In genomic region chr18:78133729-78134128, GRCh38 we compare ENCODE assay signal across 20 cellular contexts.
A peak's percentile ranks its signal among the peaks of the same experiment; 100 is the strongest.
DNase-seq lines count a peak whose midpoint lies in the region; ATAC-seq, FAIRE-seq and TF ChIP-seq lines count a peak whose summit lies in the region.
"Had no signal": no experiment of that assay in that cellular context is flagged by ENCODE, and none has a peak within 500 bp of the region (broad histone marks: within the 10 kb centered on the region; RNA-seq: fewer than 3 reads in every experiment).

No MANE protein-coding gene starts in this region.

- CTCF ChIA-PET in HepG2 (lab: Yijun Ruan, JAX; ENCODE audit: low intra/inter-chr PET ratio, low total read pairs): no interaction called here

- no peak overlapping the region for H3K27ac Mint-ChIP-seq in chondrocyte (ENCODE audit: unreplicated experiment)
- H3K27ac Mint-ChIP-seq: CD4-positive, alpha-beta memory T cell; H9 had no signal

- no peaks in the 10 kb centered on the region for H4K20me1 ChIP-seq in HepG2 (ENCODE audit: insufficient read depth, low read length)
- H4K20me1 ChIP-seq in hepatocyte (ENCODE audit: insufficient read depth, poor library complexity, severe bottlenecking): no peaks in the 10 kb centered on the region

- H4K8ac ChIP-seq in mesenchymal stem cell (ENCODE audit: low read length): no peak overlapping the region

- FAIRE-seq in HepG2 (lab: Jason Lieb, UNC) (no peak), bronchial epithelial cell (lab: Jason Lieb, UNC) (peak; percentile 40)
- FAIRE-seq: GM12891, GM18507, GM19239 had no signal

- H3K27ac ChIP-seq in HepG2 (ENCODE audit: extremely low read length, insufficient read depth, low read length) (no peak overlapping the region), right lobe of liver (no peak overlapping the region), mesenchymal stem cell (ENCODE audit: low read length, poor library complexity, severe bottlenecking) (no peak overlapping the region), psoas muscle (no peak overlapping the region), hepatocyte (no peak overlapping the region)
- H3K27ac ChIP-seq: GM23248 had no signal

- H3K4me3 Mint-ChIP-seq in chondrocyte (ENCODE audit: unreplicated experiment): no peak overlapping the region
- H3K4me3 Mint-ChIP-seq: CD4-positive, alpha-beta memory T cell; H9 had no signal

- intact Hi-C loops in HepG2 (cut with micrococcal nuclease; ENCODE audit: unreplicated experiment) (no loop called here), right lobe of liver (cut with DNase I) (no loop called here), psoas muscle (cut with DNase I) (no loop called here)

- no peaks in the 10 kb centered on the region for H3K79me2 ChIP-seq in HepG2 (ENCODE audit: insufficient read depth, low read length)
- H3K79me2 ChIP-seq in hepatocyte: no peaks in the 10 kb centered on the region

- no peak overlapping the region for H3K23ac ChIP-seq in mesenchymal stem cell (ENCODE audit: low read length in 2 of 2)

- H3K9ac ChIP-seq in HepG2 (ENCODE audit: insufficient read depth, low read depth, low read length): no peak overlapping the region
- H3K9ac ChIP-seq in mesenchymal stem cell (ENCODE audit: low read length): no peak overlapping the region
- H3K9ac ChIP-seq: GM23248 had no signal

- no peak overlapping the region for H3K18ac ChIP-seq in mesenchymal stem cell (ENCODE audit: low read depth in 1 of 2, low read length in 2 of 2)

- peaks cover 4 to 28% of the 10 kb centered on the region in 2 experiments; a peak in 4 of 5 replicates for H3K27me3 ChIP-seq in HepG2 (ENCODE audit: control insufficient read depth in 1 of 2, insufficient read depth in 2 of 2, low read length in 2 of 2)
- H3K27me3 ChIP-seq in right lobe of liver: no peaks in the 10 kb centered on the region
- H3K27me3 ChIP-seq in bronchial epithelial cell (ENCODE audit: control insufficient read depth, insufficient read depth, low read length): no peaks in the 10 kb centered on the region
- H3K27me3 ChIP-seq in mesenchymal stem cell (ENCODE audit: control insufficient read depth in 1 of 2, insufficient read depth in 1 of 2, low read length in 2 of 2): no peaks in the 10 kb centered on the region
- H3K27me3 ChIP-seq in psoas muscle (ENCODE audit: insufficient read depth in 3 of 3, low read length in 2 of 3): no peaks in the 10 kb centered on the region
- peaks cover 9% of the 10 kb centered on the region for H3K27me3 ChIP-seq in hepatocyte

- H3K4me2 ChIP-seq in HepG2 (ENCODE audit: low read depth, low read length) (no peak overlapping the region), mesenchymal stem cell (ENCODE audit: low read length, poor library complexity, severe bottlenecking) (no peak overlapping the region), hepatocyte (no peak overlapping the region)

- H3K79me1 ChIP-seq in mesenchymal stem cell (replicated peaks; ENCODE audit: low read length, poor library complexity, severe bottlenecking): no peaks in the 10 kb centered on the region

- no TSS peak for BruUV-seq in HepG2 (replicated peaks; lab: Mats Ljungman, UMichigan)

- H3K36me3 Mint-ChIP-seq in chondrocyte (ENCODE audit: low read depth): no peaks in the 10 kb centered on the region
- H3K36me3 Mint-ChIP-seq: CD4-positive, alpha-beta memory T cell had no signal

- H3K4ac ChIP-seq in mesenchymal stem cell (ENCODE audit: low read depth in 1 of 2, low read length in 2 of 2): no peak overlapping the region

- no peak overlapping the region for H2AK5ac ChIP-seq in mesenchymal stem cell (ENCODE audit: low read length, severe bottlenecking)

- H3K27me3 Mint-ChIP-seq in chondrocyte (ENCODE audit: low read depth): no peaks in the 10 kb centered on the region

- H2BK15ac ChIP-seq in mesenchymal stem cell (ENCODE audit: low read depth, poor library complexity, severe bottlenecking): no peak overlapping the region

- H3K4me1 ChIP-seq in HepG2 (ENCODE audit: insufficient read depth, low read length) (no peaks in the 10 kb centered on the region), right lobe of liver (no peaks in the 10 kb centered on the region), mesenchymal stem cell (ENCODE audit: control insufficient read depth, insufficient read depth, low read depth, low read length) (no peaks in the 10 kb centered on the region), psoas muscle (no peaks in the 10 kb centered on the region), hepatocyte (ENCODE audit: insufficient read depth) (no peaks in the 10 kb centered on the region)

- in situ Hi-C loops in HepG2 (cut with HindIII; ENCODE audit: extremely low pct_ligation_motif_present, low pct_unique_long_range_greater_than_20kb): no loop called here

- H2BK5ac ChIP-seq in mesenchymal stem cell (ENCODE audit: low read depth, low read length, poor library complexity, severe bottlenecking): no peak overlapping the region

- TF ChIP-seq CTCF in HepG2 (CRISPR knock-in tag; IDR thresholded peaks at IDR 0.05) (no peak), right lobe of liver (IDR thresholded peaks at IDR 0.05) (no peak), bronchial epithelial cell (IDR thresholded peaks at IDR 0.05; ENCODE audit: insufficient read depth, low read length, severe bottlenecking) (no peak), chondrocyte (IDR thresholded peaks at IDR 0.05) (no peak), psoas muscle (IDR thresholded peaks at IDR 0.05) (no peak), hepatocyte (IDR thresholded peaks at IDR 0.05; ENCODE audit: poor library complexity) (no peak)

- no peaks in the 10 kb centered on the region for H3K9me2 ChIP-seq in hepatocyte (replicated peaks; ENCODE audit: insufficient read depth)

- H2BK120ac ChIP-seq in mesenchymal stem cell (ENCODE audit: low read depth, low read length): no peak overlapping the region

- H2AFZ ChIP-seq in HepG2 (ENCODE audit: low read length): no peak overlapping the region
- H2AFZ ChIP-seq in mesenchymal stem cell (ENCODE audit: low read depth, low read length): no peak overlapping the region
- H2AFZ ChIP-seq in hepatocyte: no peak overlapping the region
- H2AFZ ChIP-seq: GM23248 had no signal

- peaks cover 8% of the 10 kb centered on the region for H3K9me3 Mint-ChIP-seq in chondrocyte (ENCODE audit: low read depth)

- no peaks in the 10 kb centered on the region for H3K4me1 Mint-ChIP-seq in chondrocyte (ENCODE audit: low read depth)
- H3K4me1 Mint-ChIP-seq: CD4-positive, alpha-beta memory T cell had no signal

- no peak for DNase-seq in HepG2 (ENCODE audit: low spot score)
- DNase-seq in right lobe of liver: no peak
- DNase-seq in bronchial epithelial cell (ENCODE audit: low read depth): no peak
- DNase-seq in mesenchymal stem cell: no peak
- DNase-seq in chondrocyte (ENCODE audit: low spot score): no peak
- no peak for DNase-seq in psoas muscle
- DNase-seq in hepatocyte (ENCODE audit: low spot score): no peak
- DNase-seq: C1 segment of cervical spinal cord; Calu3; CD4-positive, alpha-beta memory T cell; COR-L47; DMS53; DMS79 treated with DMSO at 0.1 percent for 48 hours; GF-D8; GM23248; H9 had no signal

- no peak for TF ChIP-seq RAD21 in HepG2 (CRISPR knock-in tag; IDR thresholded peaks at IDR 0.05)

- peak overlapping the region; percentile 82 for H4K91ac ChIP-seq in mesenchymal stem cell (ENCODE audit: low read length)

- WGBS in HepG2 (ENCODE audit: low lambda C conversion rate): 22% methylated on average over 7 of the region's 7 CpGs
- 55% methylated on average over 5 of the region's 7 CpGs for whole genome bisulfite sequencing in right lobe of liver (ENCODE audit: insufficient coverage, low coverage, low lambda C conversion rate, missing lambda C conversion rate)
- WGBS in mesenchymal stem cell: 83% methylated on average over 7 of the region's 7 CpGs
- WGBS in psoas muscle, 3 donors: 77 to 81% (median 80%) methylated on average over 7 of the region's 7 CpGs
- WGBS in hepatocyte (ENCODE audit: low lambda C conversion rate, missing lambda C conversion rate): 93% methylated on average over 7 of the region's 7 CpGs

- H3K9me3 ChIP-seq in HepG2 (ENCODE audit: low read length) (no peaks in the 10 kb centered on the region), right lobe of liver (no peaks in the 10 kb centered on the region), mesenchymal stem cell (ENCODE audit: control insufficient read depth, low read length) (peaks cover 3% of the 10 kb centered on the region), psoas muscle (no peaks in the 10 kb centered on the region), hepatocyte (ENCODE audit: low read depth) (no peaks in the 10 kb centered on the region)

- no peak for TF ChIP-seq EP300 in HepG2 (IDR thresholded peaks at IDR 0.05; ENCODE audit: low read depth in 2 of 2, low read length in 2 of 2)
- TF ChIP-seq EP300 in HepG2 (CRISPR knock-in tag; IDR thresholded peaks at IDR 0.05; ENCODE audit: borderline replicate concordance): no peak

- no peak overlapping the region for H3K14ac ChIP-seq in mesenchymal stem cell (ENCODE audit: low read length in 2 of 2)

- ATAC-seq in HepG2 (no peak), right lobe of liver (no peak), psoas muscle (no peak)
- ATAC-seq: HCT116 had no signal

- H3K36me3 ChIP-seq in HepG2 (replicated peaks in 1 of 2; ENCODE audit: control insufficient read depth in 1 of 2, insufficient read depth in 2 of 2, low read length in 2 of 2): no peaks in the 10 kb centered on the region
- H3K36me3 ChIP-seq in right lobe of liver: no peaks in the 10 kb centered on the region
- no peaks in the 10 kb centered on the region for H3K36me3 ChIP-seq in bronchial epithelial cell (ENCODE audit: control insufficient read depth, insufficient read depth, low read length)
- H3K36me3 ChIP-seq in mesenchymal stem cell (ENCODE audit: control insufficient read depth in 1 of 2, insufficient read depth in 2 of 2, low read depth in 1 of 2, low read length in 2 of 2): no peaks in the 10 kb centered on the region
- no peaks in the 10 kb centered on the region for H3K36me3 ChIP-seq in psoas muscle (ENCODE audit: insufficient read depth in 1 of 2, low read depth in 1 of 2)
- H3K36me3 ChIP-seq in hepatocyte (replicated peaks; ENCODE audit: insufficient read depth, low read depth): no peaks in the 10 kb centered on the region

- TF ChIP-seq POLR2A in HepG2 (IDR thresholded peaks at IDR 0.05; ENCODE audit: insufficient read depth in 1 of 2, low read depth in 2 of 2, low read length in 2 of 2) (no peak), right lobe of liver (IDR thresholded peaks at IDR 0.05) (no peak)

- POLR2A ChIA-PET in HepG2 (lab: Yijun Ruan, JAX): no interaction called here

- H3K4me3 ChIP-seq in HepG2 (replicated peaks in 1 of 3; ENCODE audit: insufficient read depth in 1 of 3, low read depth in 2 of 3, low read length in 3 of 3): no peak overlapping the region
- H3K4me3 ChIP-seq in right lobe of liver: no peak overlapping the region
- no peak overlapping the region for H3K4me3 ChIP-seq in bronchial epithelial cell (ENCODE audit: low read depth, low read length)
- no peak overlapping the region for H3K4me3 ChIP-seq in mesenchymal stem cell (ENCODE audit: insufficient read depth in 1 of 2, low read depth in 1 of 2, low read length in 2 of 2)
- no peak overlapping the region for H3K4me3 ChIP-seq in psoas muscle
- no peak overlapping the region for H3K4me3 ChIP-seq in hepatocyte
- H3K4me3 ChIP-seq: GM23248 had no signal

- H2BK12ac ChIP-seq in mesenchymal stem cell (ENCODE audit: low read length in 2 of 2): no peak overlapping the region

TF ChIP-seq in HepG2, 621 proteins besides CTCF, POLR2A, EP300 and RAD21 (continues in another document):
- TF ChIP-seq SAFB2 (CRISPR knock-in tag; IDR thresholded peaks at IDR 0.05; ENCODE audit: borderline replicate concordance, low read depth): no peak
